In genomic region chr9:93488239-93488638, GRCh38 we compare ENCODE assay signal across 14 cellular contexts.
"Had no signal": no experiment of that assay in that cellular context is flagged by ENCODE, and none has a peak within 500 bp of the region (broad histone marks: within the 10 kb centered on the region; RNA-seq: fewer than 3 reads in every experiment).

No MANE protein-coding gene starts in this region.

- H3K9me3 Mint-ChIP-seq: activated CD4-positive, alpha-beta memory T cell treated with anti-CD3 and anti-CD28 coated beads for 36 hours; natural killer cell treated with Interleukin-12 subunit alpha and Interleukin-12 subunit beta and Interleukin-15 and Interleukin-18, amount 100 ng/mL, for 72 hours had no signal

- H3K27ac Mint-ChIP-seq: activated CD4-positive, alpha-beta memory T cell treated with anti-CD3 and anti-CD28 coated beads for 36 hours; activated naive CD4-positive, alpha-beta T cell treated with anti-CD3 and anti-CD28 coated beads, Interleukin-2, amount 10 ng/mL, durations not matched to agents 7 days and 5 days had no signal

- H3K9me3 ChIP-seq: ascending aorta, colonic mucosa, left ventricle myocardium inferior, ovary, sigmoid colon, upper lobe of right lung had no signal

- DNase-seq: activated CD4-positive, alpha-beta memory T cell treated with anti-CD3 and anti-CD28 coated beads for 36 hours; activated naive CD4-positive, alpha-beta T cell treated with anti-CD3 and anti-CD28 coated beads, Interleukin-2, amount 10 ng/mL, durations not matched to agents 7 days and 5 days; colonic mucosa; effector memory CD4-positive, alpha-beta T cell; kidney; left ventricle myocardium inferior; mesenchymal stem cell; ovary; sigmoid colon; stimulated activated CD4-positive, alpha-beta T cell treated with anti-CD3 and anti-CD28 coated beads, Interleukin-2, amount 100 ng/mL, for 24 hours; stimulated activated naive CD4-positive, alpha-beta T cell treated with Interleukin-2 at 50 U/mL for 16 hours; upper lobe of right lung had no signal

- H3K4me3 Mint-ChIP-seq: activated CD4-positive, alpha-beta memory T cell treated with anti-CD3 and anti-CD28 coated beads for 36 hours; activated naive CD4-positive, alpha-beta T cell treated with anti-CD3 and anti-CD28 coated beads, Interleukin-2, amount 10 ng/mL, durations not matched to agents 7 days and 5 days; natural killer cell treated with Interleukin-12 subunit alpha and Interleukin-12 subunit beta and Interleukin-15 and Interleukin-18, amount 100 ng/mL, for 72 hours had no signal

- ATAC-seq: natural killer cell treated with Interleukin-12 subunit alpha and Interleukin-12 subunit beta and Interleukin-15 and Interleukin-18, amount 100 ng/mL, for 72 hours; upper lobe of right lung had no signal

- H3K27me3 Mint-ChIP-seq: activated CD4-positive, alpha-beta memory T cell treated with anti-CD3 and anti-CD28 coated beads for 36 hours; activated naive CD4-positive, alpha-beta T cell treated with anti-CD3 and anti-CD28 coated beads, Interleukin-2, amount 10 ng/mL, durations not matched to agents 7 days and 5 days; natural killer cell treated with Interleukin-12 subunit alpha and Interleukin-12 subunit beta and Interleukin-15 and Interleukin-18, amount 100 ng/mL, for 72 hours had no signal
